In the genomic region with DNA sequence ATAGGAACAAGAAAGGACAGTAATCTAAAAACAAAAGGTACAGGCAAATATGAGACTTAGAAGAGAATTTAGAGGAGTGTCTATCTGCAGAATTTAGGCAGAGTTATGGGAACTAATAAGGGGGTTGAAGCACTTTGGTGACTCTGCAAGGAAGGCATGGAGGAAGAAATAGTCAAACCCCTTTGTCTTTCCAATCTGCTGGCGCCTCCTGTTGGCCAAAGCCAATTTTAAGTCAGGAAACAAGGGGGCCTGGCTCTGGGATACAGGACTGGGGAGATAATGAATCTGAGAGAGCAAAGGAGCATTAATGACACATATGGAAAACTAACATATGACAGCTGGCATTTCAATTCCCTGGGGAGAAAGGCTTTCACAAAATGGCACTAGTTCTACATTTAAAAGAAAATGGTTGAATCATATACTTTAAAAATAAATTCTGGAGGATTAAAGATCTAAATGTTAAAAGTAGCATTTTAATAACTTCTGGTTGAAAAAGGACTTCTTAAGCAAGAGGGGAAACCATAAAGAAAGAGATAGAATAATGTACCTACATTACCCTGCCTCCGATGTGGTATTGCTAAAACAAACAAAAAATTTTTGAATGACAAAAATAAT, we compare ENCODE assay signal across 8 cellular contexts. TPM values are rescaled to one million over a fixed set of nuclear protein-coding genes. Genes with fewer than 3 reads are reported as not detected.
DNase-seq lines count a peak whose midpoint lies in the region; ATAC-seq and TF ChIP-seq lines count a peak whose summit lies in the region.

No MANE protein-coding gene starts in this region.

- H3K36me3 ChIP-seq in mesendoderm (ENCODE audit: control insufficient read depth, insufficient read depth, low read length): no peaks in the 10 kb centered on the region
- H3K36me3 ChIP-seq in effector memory CD4-positive, alpha-beta T cell (ENCODE audit: control insufficient read depth, insufficient read depth, low read length): no peaks in the 10 kb centered on the region

- DNase-seq in AG04450 (ENCODE audit: low read depth, low spot score): no peak
- peak; percentile 84 for DNase-seq in NCI-H2171 (lab: John Stamatoyannopoulos, UW)
- peak; percentile 43 for DNase-seq in astrocyte of the spinal cord (ENCODE audit: low read depth, low spot score)
- peak; percentile 85 for DNase-seq in mesendoderm
- DNase-seq in effector memory CD4-positive, alpha-beta T cell: no peak
- DNase-seq in epidermal melanocyte (ENCODE audit: insufficient read length, low spot score): no peak
- DNase-seq in inferior parietal cortex (ENCODE audit: extremely low spot score): no peak

- POLR2A ChIA-PET in AG04450 (lab: Yijun Ruan, JAX): no interaction called here

- CTCF ChIA-PET in AG04450 (lab: Charles Lee): interaction anchor here (0.7 to 1.8 kb wide), 6 partner anchors 10 to 582 kb away, joined by 3 to 8 read pairs (median 3); no protein-coding TSS in a partner anchor

- ATAC-seq in GM18861 (IDR thresholded peaks at IDR 0.05; ENCODE audit: unreplicated experiment): peak; percentile 46

- TF ChIP-seq CTCF in AG04450 (IDR thresholded peaks at IDR 0.05; ENCODE audit: low read depth, low read length) (peak; percentile 73), astrocyte of the spinal cord (IDR thresholded peaks at IDR 0.05; ENCODE audit: low read depth, low read length) (peak; percentile 57)

- H3K27me3 ChIP-seq in AG04450 (ENCODE audit: control insufficient read depth, insufficient read depth, low read length) (peaks cover 4% of the 10 kb centered on the region), mesendoderm (ENCODE audit: insufficient read depth, low read length, poor library complexity) (no peaks in the 10 kb centered on the region)
- no peaks in the 10 kb centered on the region for H3K27me3 ChIP-seq in effector memory CD4-positive, alpha-beta T cell (replicated peaks; ENCODE audit: control insufficient read depth, insufficient read depth, low read length, poor library complexity, severe bottlenecking)

- H2BK5ac ChIP-seq in mesendoderm (ENCODE audit: low read length): no peak overlapping the region

- no peak overlapping the region for H3K4ac ChIP-seq in mesendoderm (ENCODE audit: low read depth, low read length)

- no peaks in the 10 kb centered on the region; the same call in 1 of the 2 replicates for H3K9me3 ChIP-seq in AG04450 (ENCODE audit: control insufficient read depth, insufficient read depth, low read length)
- no peaks in the 10 kb centered on the region for H3K9me3 ChIP-seq in effector memory CD4-positive, alpha-beta T cell (ENCODE audit: control insufficient read depth, low read length)

- no peaks in the 10 kb centered on the region for H3K4me1 ChIP-seq in mesendoderm (ENCODE audit: control insufficient read depth, low read depth, low read length)
- H3K4me1 ChIP-seq in effector memory CD4-positive, alpha-beta T cell (ENCODE audit: control insufficient read depth, insufficient read depth, low read length, poor library complexity, severe bottlenecking): no peaks in the 10 kb centered on the region

- no peak overlapping the region for H2BK120ac ChIP-seq in mesendoderm (ENCODE audit: low read depth, low read length)

- no peak overlapping the region for H3K18ac ChIP-seq in mesendoderm (ENCODE audit: low read length)

- no peak overlapping the region for H3K56ac ChIP-seq in mesendoderm (ENCODE audit: low read length)

- H3K9ac ChIP-seq in mesendoderm (ENCODE audit: low read length): no peak overlapping the region

- H4K5ac ChIP-seq in mesendoderm (ENCODE audit: low read length): no peak overlapping the region

- no peak overlapping the region for H3K23ac ChIP-seq in mesendoderm (ENCODE audit: low read length)

- H2AK5ac ChIP-seq in mesendoderm (ENCODE audit: low read length): no peak overlapping the region

- in situ Hi-C loops in astrocyte of the spinal cord (cut with HindIII; ENCODE audit: low sequenced_read_pairs): no loop called here

- WGBS in mesendoderm (ENCODE audit: extremely low coverage, insufficient coverage, low lambda C conversion rate): no CpG with 5 or more reads among the region's 2 CpGs

- no peaks in the 10 kb centered on the region for H3K79me1 ChIP-seq in mesendoderm (ENCODE audit: low read length)

- no peak overlapping the region for H3K4me3 ChIP-seq in AG04450 (ENCODE audit: low read depth, low read length)
- H3K4me3 ChIP-seq in astrocyte of the spinal cord (ENCODE audit: low read depth, low read length): no peak overlapping the region
- no peak overlapping the region for H3K4me3 ChIP-seq in mesendoderm (ENCODE audit: low read length)
- no peak overlapping the region for H3K4me3 ChIP-seq in effector memory CD4-positive, alpha-beta T cell (ENCODE audit: insufficient read depth, low read depth, low read length, poor library complexity, severe bottlenecking)

- no peaks in the 10 kb centered on the region for H3K79me2 ChIP-seq in mesendoderm (ENCODE audit: control insufficient read depth, insufficient read depth, low read length)

- H4K8ac ChIP-seq in mesendoderm (ENCODE audit: low read depth, low read length): no peak overlapping the region

- H3K27ac ChIP-seq in AG04450 (ENCODE audit: low read depth, low read length) (no peak overlapping the region), mesendoderm (ENCODE audit: low read depth, low read length) (no peak overlapping the region)
- H3K27ac ChIP-seq in effector memory CD4-positive, alpha-beta T cell (ENCODE audit: insufficient read depth, low read length, poor library complexity, severe bottlenecking): no peak overlapping the region

- H3K4me2 ChIP-seq in mesendoderm (ENCODE audit: low read length): no peak overlapping the region

- H2BK15ac ChIP-seq in mesendoderm (replicated peaks; ENCODE audit: low read depth): no peak overlapping the region

RNA-seq across cellular contexts. Expression of a gene that starts 48.5 kb away (rescaled TPM):
- polyA plus RNA-seq in AG04450 (2011; rRNA removed): 95.9 and 108 TPM in 2 replicates
- 31.5 and 35.2 TPM in 2 replicates for polyA minus RNA-seq in AG04450 (2011; rRNA and poly(A)+ RNA removed)
- 112 TPM for polyA plus RNA-seq in mesendoderm (2013, experiment 1 of 2)
- polyA plus RNA-seq in mesendoderm (2013, experiment 2 of 2): 111 TPM

Comparison
In these comparisons a context has a peak if more than half of its experiments do, and no peak if none do; other contexts are left out.
1. DNase-seq: peak in NCI-H2171 (single experiment), astrocyte of the spinal cord (single experiment) and mesendoderm (single experiment); none in AG04450 (single experiment), effector memory CD4-positive, alpha-beta T cell (0 of 3), epidermal melanocyte (single experiment) and inferior parietal cortex (single experiment).